1 cellular context compared by ENCODE assay signal in the genomic region with DNA sequence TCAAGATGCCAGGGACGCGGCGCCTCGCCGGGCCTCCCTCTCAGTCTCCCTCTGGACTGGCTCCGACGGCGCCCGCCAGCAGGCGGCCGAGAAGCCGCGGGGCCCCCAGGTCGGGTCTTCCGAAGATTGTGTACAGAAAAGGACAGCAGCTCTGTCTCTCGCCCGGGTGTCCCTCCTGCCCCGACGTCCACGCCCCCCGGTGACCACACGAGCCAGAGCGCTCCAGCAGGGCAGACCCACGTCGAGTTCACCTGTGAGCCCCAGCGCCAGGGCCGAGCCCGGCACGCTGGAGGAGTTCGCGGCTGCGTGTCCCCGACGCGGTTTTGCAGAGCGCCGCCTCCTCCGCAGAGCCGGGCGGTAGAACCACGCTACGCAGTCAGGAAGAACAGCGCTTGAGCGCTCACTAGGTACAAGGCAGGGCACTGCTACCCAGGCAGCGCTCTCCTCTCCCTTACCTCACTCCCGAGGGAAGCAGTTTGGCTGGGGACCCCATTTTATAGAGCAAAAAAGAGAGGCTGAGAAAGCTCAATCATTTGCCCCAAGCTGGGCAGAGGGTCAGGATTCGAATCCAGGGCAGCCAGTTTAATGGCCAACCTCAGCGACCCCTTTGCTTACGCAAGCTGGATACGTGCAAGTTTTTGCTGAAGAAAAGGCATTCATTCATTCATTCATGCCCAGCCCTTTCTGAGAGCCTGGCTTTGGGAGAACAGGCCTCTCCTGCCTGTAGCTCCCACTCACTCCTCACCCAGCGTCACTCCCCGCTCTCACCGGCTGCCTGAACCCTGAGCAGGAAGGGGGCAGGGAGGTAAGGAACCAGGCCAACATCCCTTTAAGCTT.
TF ChIP-seq lines count a peak whose summit lies in the region.

No MANE protein-coding gene starts in this region.

TF ChIP-seq in HepG2, 621 proteins besides CTCF, POLR2A, EP300 and RAD21 (continued from another document):
- TF ChIP-seq, protein P1, sequence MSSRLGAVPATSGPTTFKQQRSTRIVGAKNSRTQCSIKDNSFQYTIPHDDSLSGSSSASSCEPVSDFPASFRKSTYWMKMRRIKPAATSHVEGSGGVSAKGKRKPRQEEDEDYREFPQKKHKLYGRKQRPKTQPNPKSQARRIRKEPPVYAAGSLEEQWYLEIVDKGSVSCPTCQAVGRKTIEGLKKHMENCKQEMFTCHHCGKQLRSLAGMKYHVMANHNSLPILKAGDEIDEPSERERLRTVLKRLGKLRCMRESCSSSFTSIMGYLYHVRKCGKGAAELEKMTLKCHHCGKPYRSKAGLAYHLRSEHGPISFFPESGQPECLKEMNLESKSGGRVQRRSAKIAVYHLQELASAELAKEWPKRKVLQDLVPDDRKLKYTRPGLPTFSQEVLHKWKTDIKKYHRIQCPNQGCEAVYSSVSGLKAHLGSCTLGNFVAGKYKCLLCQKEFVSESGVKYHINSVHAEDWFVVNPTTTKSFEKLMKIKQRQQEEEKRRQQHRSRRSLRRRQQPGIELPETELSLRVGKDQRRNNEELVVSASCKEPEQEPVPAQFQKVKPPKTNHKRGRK (CRISPR knock-in tag; IDR thresholded peaks at IDR 0.05): no peak
- no peak for TF ChIP-seq ZNF441 (CRISPR knock-in tag; IDR thresholded peaks at IDR 0.05; ENCODE audit: borderline replicate concordance)
- TF ChIP-seq, protein P2, sequence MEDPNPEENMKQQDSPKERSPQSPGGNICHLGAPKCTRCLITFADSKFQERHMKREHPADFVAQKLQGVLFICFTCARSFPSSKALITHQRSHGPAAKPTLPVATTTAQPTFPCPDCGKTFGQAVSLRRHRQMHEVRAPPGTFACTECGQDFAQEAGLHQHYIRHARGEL (CRISPR knock-in tag; IDR thresholded peaks at IDR 0.05): no peak
- TF ChIP-seq IRF2 (CRISPR knock-in tag; IDR thresholded peaks at IDR 0.05): no peak
- TF ChIP-seq, protein P3, sequence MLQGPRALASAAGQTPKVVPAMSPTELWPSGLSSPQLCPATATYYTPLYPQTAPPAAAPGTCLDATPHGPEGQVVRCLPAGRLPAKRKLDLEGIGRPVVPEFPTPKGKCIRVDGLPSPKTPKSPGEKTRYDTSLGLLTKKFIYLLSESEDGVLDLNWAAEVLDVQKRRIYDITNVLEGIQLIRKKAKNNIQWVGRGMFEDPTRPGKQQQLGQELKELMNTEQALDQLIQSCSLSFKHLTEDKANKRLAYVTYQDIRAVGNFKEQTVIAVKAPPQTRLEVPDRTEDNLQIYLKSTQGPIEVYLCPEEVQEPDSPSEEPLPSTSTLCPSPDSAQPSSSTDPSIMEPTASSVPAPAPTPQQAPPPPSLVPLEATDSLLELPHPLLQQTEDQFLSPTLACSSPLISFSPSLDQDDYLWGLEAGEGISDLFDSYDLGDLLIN (CRISPR knock-in tag; IDR thresholded peaks at IDR 0.05; ENCODE audit: borderline replicate concordance): no peak
- TF ChIP-seq, protein P4, sequence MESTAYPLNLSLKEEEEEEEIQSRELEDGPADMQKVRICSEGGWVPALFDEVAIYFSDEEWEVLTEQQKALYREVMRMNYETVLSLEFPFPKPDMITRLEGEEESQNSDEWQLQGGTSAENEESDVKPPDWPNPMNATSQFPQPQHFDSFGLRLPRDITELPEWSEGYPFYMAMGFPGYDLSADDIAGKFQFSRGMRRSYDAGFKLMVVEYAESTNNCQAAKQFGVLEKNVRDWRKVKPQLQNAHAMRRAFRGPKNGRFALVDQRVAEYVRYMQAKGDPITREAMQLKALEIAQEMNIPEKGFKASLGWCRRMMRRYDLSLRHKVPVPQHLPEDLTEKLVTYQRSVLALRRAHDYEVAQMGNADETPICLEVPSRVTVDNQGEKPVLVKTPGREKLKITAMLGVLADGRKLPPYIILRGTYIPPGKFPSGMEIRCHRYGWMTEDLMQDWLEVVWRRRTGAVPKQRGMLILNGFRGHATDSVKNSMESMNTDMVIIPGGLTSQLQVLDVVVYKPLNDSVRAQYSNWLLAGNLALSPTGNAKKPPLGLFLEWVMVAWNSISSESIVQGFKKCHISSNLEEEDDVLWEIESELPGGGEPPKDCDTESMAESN (CRISPR knock-in tag; conservative IDR thresholded peaks at IDR 0.05): no peak
- TF ChIP-seq HDAC2 (CRISPR knock-in tag; IDR thresholded peaks at IDR 0.05): 0 out of 2 replicates have a peak, but pooled peaks have one; percentile 26
- TF ChIP-seq NCOR1 (IDR thresholded peaks at IDR 0.05; ENCODE audit: borderline replicate concordance, low read length): no peak
- TF ChIP-seq DNMT1 (CRISPR knock-in tag; IDR thresholded peaks at IDR 0.05): no peak
- TF ChIP-seq WIZ (CRISPR knock-in tag; IDR thresholded peaks at IDR 0.05): no peak
- no peak for TF ChIP-seq JUND (CRISPR knock-in tag; IDR thresholded peaks at IDR 0.05)
- TF ChIP-seq SOX6 (IDR thresholded peaks at IDR 0.05): no peak
- TF ChIP-seq SOX6 (CRISPR knock-in tag; IDR thresholded peaks at IDR 0.05): 0 out of 2 replicates have a peak, but pooled peaks have one; percentile 20
- no peak for TF ChIP-seq ATM (IDR thresholded peaks at IDR 0.05; ENCODE audit: borderline replicate concordance)
- TF ChIP-seq ZNF354B (CRISPR knock-in tag; IDR thresholded peaks at IDR 0.05): no peak
- no peak for TF ChIP-seq NRL (CRISPR knock-in tag; IDR thresholded peaks at IDR 0.05; ENCODE audit: borderline replicate concordance)
- TF ChIP-seq MBD4 (IDR thresholded peaks at IDR 0.05; ENCODE audit: borderline replicate concordance, low read length): no peak
- TF ChIP-seq ZNF766 (CRISPR knock-in tag; IDR thresholded peaks at IDR 0.05; ENCODE audit: borderline replicate concordance): no peak
- TF ChIP-seq, protein P5, sequence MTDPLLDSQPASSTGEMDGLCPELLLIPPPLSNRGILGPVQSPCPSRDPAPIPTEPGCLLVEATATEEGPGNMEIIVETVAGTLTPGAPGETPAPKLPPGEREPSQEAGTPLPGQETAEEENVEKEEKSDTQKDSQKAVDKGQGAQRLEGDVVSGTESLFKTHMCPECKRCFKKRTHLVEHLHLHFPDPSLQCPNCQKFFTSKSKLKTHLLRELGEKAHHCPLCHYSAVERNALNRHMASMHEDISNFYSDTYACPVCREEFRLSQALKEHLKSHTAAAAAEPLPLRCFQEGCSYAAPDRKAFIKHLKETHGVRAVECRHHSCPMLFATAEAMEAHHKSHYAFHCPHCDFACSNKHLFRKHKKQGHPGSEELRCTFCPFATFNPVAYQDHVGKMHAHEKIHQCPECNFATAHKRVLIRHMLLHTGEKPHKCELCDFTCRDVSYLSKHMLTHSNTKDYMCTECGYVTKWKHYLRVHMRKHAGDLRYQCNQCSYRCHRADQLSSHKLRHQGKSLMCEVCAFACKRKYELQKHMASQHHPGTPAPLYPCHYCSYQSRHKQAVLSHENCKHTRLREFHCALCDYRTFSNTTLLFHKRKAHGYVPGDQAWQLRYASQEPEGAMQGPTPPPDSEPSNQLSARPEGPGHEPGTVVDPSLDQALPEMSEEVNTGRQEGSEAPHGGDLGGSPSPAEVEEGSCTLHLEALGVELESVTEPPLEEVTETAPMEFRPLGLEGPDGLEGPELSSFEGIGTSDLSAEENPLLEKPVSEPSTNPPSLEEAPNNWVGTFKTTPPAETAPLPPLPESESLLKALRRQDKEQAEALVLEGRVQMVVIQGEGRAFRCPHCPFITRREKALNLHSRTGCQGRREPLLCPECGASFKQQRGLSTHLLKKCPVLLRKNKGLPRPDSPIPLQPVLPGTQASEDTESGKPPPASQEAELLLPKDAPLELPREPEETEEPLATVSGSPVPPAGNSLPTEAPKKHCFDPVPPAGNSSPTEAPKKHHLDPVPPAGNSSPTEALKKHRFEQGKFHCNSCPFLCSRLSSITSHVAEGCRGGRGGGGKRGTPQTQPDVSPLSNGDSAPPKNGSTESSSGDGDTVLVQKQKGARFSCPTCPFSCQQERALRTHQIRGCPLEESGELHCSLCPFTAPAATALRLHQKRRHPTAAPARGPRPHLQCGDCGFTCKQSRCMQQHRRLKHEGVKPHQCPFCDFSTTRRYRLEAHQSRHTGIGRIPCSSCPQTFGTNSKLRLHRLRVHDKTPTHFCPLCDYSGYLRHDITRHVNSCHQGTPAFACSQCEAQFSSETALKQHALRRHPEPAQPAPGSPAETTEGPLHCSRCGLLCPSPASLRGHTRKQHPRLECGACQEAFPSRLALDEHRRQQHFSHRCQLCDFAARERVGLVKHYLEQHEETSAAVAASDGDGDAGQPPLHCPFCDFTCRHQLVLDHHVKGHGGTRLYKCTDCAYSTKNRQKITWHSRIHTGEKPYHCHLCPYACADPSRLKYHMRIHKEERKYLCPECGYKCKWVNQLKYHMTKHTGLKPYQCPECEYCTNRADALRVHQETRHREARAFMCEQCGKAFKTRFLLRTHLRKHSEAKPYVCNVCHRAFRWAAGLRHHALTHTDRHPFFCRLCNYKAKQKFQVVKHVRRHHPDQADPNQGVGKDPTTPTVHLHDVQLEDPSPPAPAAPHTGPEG (CRISPR knock-in tag; IDR thresholded peaks at IDR 0.05): no peak
- peak; percentile 99 for TF ChIP-seq ZNF205 (CRISPR knock-in tag; IDR thresholded peaks at IDR 0.05)
- peak; percentile 43; the same call in 1 of the 2 replicates for TF ChIP-seq RBFOX2 (IDR thresholded peaks at IDR 0.05; ENCODE audit: low read depth, low read length)
